Comparison of ENCODE assay signal across 9 cellular contexts in genomic region chr7:87475359-87476178, GRCh38. TPM values are rescaled to one million over a fixed set of nuclear protein-coding genes. Genes with fewer than 3 reads are reported as not detected.
A peak's percentile ranks its signal among the peaks of the same experiment; 100 is the strongest.
DNase-seq lines count a peak whose midpoint lies in the region; ATAC-seq and TF ChIP-seq lines count a peak whose summit lies in the region.
"Had no signal": no experiment of that assay in that cellular context is flagged by ENCODE, and none has a peak within 500 bp of the region (broad histone marks: within the 10 kb centered on the region; RNA-seq: fewer than 3 reads in every experiment).

ABCB4 (minus strand) TSS chr7:87475680; CDS start chr7:87475465, 215 bp downstream.

- no peaks in the 10 kb centered on the region for H3K36me3 Mint-ChIP-seq in nephron (ENCODE audit: low read depth)

- peak within 1 kb of the TSS; percentile 75 to 83 (median 81) for H3K4me3 Mint-ChIP-seq in nephron

- TF ChIP-seq POLR2A in GM10847 (IDR thresholded peaks at IDR 0.05; ENCODE audit: extremely low read depth, insufficient read length): peak; percentile 6
- TF ChIP-seq POLR2A in erythroblast (IDR thresholded peaks at IDR 0.05; ENCODE audit: low read length): no peak

- H3K4me1 Mint-ChIP-seq in nephron: peaks cover 18% of the 10 kb centered on the region

- peak; percentile 24 for DNase-seq in M059J (ENCODE audit: low read depth)
- DNase-seq in erythroblast (lab: John Stamatoyannopoulos, UW): peak; percentile 83 to 85
- DNase-seq in OCI-M2 (lab: John Stamatoyannopoulos, UW; ENCODE audit: unreplicated experiment): no peak
- no peak for DNase-seq in DMS79 (lab: John Stamatoyannopoulos, UW)
- no peak for DNase-seq in SIG-M5 (lab: John Stamatoyannopoulos, UW)

- TF ChIP-seq CTCF in nephron (IDR thresholded peaks at IDR 0.05; ENCODE audit: unreplicated experiment in 3 of 3): no peak

- ATAC-seq in GM21381 (IDR thresholded peaks at IDR 0.05; ENCODE audit: unreplicated experiment): peak; percentile 16

- H3K27ac Mint-ChIP-seq in nephron: peak within 1 kb of the TSS; percentile 14 to 69 (median 55)

- peaks cover 23% of the 10 kb centered on the region for H3K27me3 Mint-ChIP-seq in nephron (ENCODE audit: low read depth)

- no peaks in the 10 kb centered on the region for H3K9me3 Mint-ChIP-seq in nephron

RNA-seq across cellular contexts. Expression of gene ABCB4, which starts in this region (rescaled TPM):
- total RNA-seq in M059J (2014; rRNA removed; shearing (Covaris generic)): 3.8 and 4.6 TPM in 2 replicates
- total RNA-seq: T-helper 2 cell treated with Interferon-gamma antibody and Interleukin-4, amounts not matched to agents 100 ng/mL and 5 ng/mL, for 36 hours had no signal

Comparison
In these comparisons a context has a peak if more than half of its experiments do, and no peak if none do; other contexts are left out.
1. DNase-seq: peak in M059J (single experiment) and erythroblast (2 of 2); none in OCI-M2 (single experiment), DMS79 (single experiment) and SIG-M5 (single experiment).